ENCODE assay signal across 18 cellular contexts in genomic region chr3:174242311-174243041, GRCh38.
"Had no signal": no experiment of that assay in that cellular context is flagged by ENCODE, and none has a peak within 500 bp of the region (broad histone marks: within the 10 kb centered on the region; RNA-seq: fewer than 3 reads in every experiment).

No MANE protein-coding gene starts in this region.

- H3K9me3 Mint-ChIP-seq: natural killer cell treated with Interleukin-12 subunit alpha and Interleukin-12 subunit beta and Interleukin-15 and Interleukin-18, amount 100 ng/mL, for 72 hours had no signal

- H3K27me3 Mint-ChIP-seq: activated CD4-positive, alpha-beta memory T cell treated with anti-CD3 and anti-CD28 coated beads for 36 hours; activated CD4-positive, alpha-beta T cell treated with anti-CD3 and anti-CD28 coated beads for 36 hours; activated CD8-positive, alpha-beta memory T cell treated with anti-CD3 and anti-CD28 coated beads, Interleukin-2, amount 10 ng/mL, durations not matched to agents 7 days and 5 days; activated naive CD4-positive, alpha-beta T cell treated with anti-CD3 and anti-CD28 coated beads, Interleukin-2, amount 10 ng/mL, durations not matched to agents 7 days and 5 days; memory B cell; natural killer cell treated with Interleukin-12 subunit alpha and Interleukin-12 subunit beta and Interleukin-15 and Interleukin-18, amount 100 ng/mL, for 72 hours; T-helper 17 cell had no signal

- DNase-seq: activated CD4-positive, alpha-beta memory T cell treated with anti-CD3 and anti-CD28 coated beads for 36 hours; activated CD4-positive, alpha-beta T cell treated with anti-CD3 and anti-CD28 coated beads for 36 hours; activated CD8-positive, alpha-beta memory T cell treated with anti-CD3 and anti-CD28 coated beads, Interleukin-2, amount 10 ng/mL, durations not matched to agents 7 days and 5 days; activated naive CD4-positive, alpha-beta T cell treated with anti-CD3 and anti-CD28 coated beads, Interleukin-2, amount 10 ng/mL, durations not matched to agents 7 days and 5 days; activated T-cell treated with anti-CD3 and anti-CD28 coated beads, Interleukin-2, amount 50 U/mL, for 1 hour; body of pancreas; central memory CD4-positive, alpha-beta T cell; colonic mucosa; islet precursor cell; left ventricle myocardium inferior; spleen; stimulated activated CD4-positive, alpha-beta T cell treated with anti-CD3 and anti-CD28 coated beads, Interleukin-1b, Interleukin-23, amount 100 ng/mL, for 48 hours; T-helper 17 cell; WERI-Rb-1 had no signal

- H3K4me1 Mint-ChIP-seq: activated CD4-positive, alpha-beta T cell treated with anti-CD3 and anti-CD28 coated beads for 36 hours; activated CD8-positive, alpha-beta memory T cell treated with anti-CD3 and anti-CD28 coated beads, Interleukin-2, amount 10 ng/mL, durations not matched to agents 7 days and 5 days; activated naive CD4-positive, alpha-beta T cell treated with anti-CD3 and anti-CD28 coated beads, Interleukin-2, amount 10 ng/mL, durations not matched to agents 7 days and 5 days; memory B cell; T-helper 17 cell had no signal

- H3K27me3 ChIP-seq: body of pancreas, colonic mucosa, esophagus muscularis mucosa, gastroesophageal sphincter, spleen had no signal

- H3K36me3 ChIP-seq: colonic mucosa, esophagus muscularis mucosa, gastroesophageal sphincter, left ventricle myocardium inferior, spleen, WERI-Rb-1 had no signal

- H3K9me3 ChIP-seq: body of pancreas, colonic mucosa, esophagus muscularis mucosa, gastroesophageal sphincter, left ventricle myocardium inferior had no signal

- H3K4me3 ChIP-seq: body of pancreas, colonic mucosa, esophagus muscularis mucosa, gastroesophageal sphincter, left ventricle myocardium inferior, spleen had no signal

- H3K4me1 ChIP-seq: body of pancreas, colonic mucosa, spleen had no signal

- H3K36me3 Mint-ChIP-seq: activated CD4-positive, alpha-beta memory T cell treated with anti-CD3 and anti-CD28 coated beads for 36 hours; activated CD8-positive, alpha-beta memory T cell treated with anti-CD3 and anti-CD28 coated beads, Interleukin-2, amount 10 ng/mL, durations not matched to agents 7 days and 5 days; activated naive CD4-positive, alpha-beta T cell treated with anti-CD3 and anti-CD28 coated beads, Interleukin-2, amount 10 ng/mL, durations not matched to agents 7 days and 5 days; memory B cell; natural killer cell treated with Interleukin-12 subunit alpha and Interleukin-12 subunit beta and Interleukin-15 and Interleukin-18, amount 100 ng/mL, for 72 hours had no signal

- H3K27ac Mint-ChIP-seq: activated CD4-positive, alpha-beta memory T cell treated with anti-CD3 and anti-CD28 coated beads for 36 hours; activated CD4-positive, alpha-beta T cell treated with anti-CD3 and anti-CD28 coated beads for 36 hours; activated CD8-positive, alpha-beta memory T cell treated with anti-CD3 and anti-CD28 coated beads, Interleukin-2, amount 10 ng/mL, durations not matched to agents 7 days and 5 days; activated naive CD4-positive, alpha-beta T cell treated with anti-CD3 and anti-CD28 coated beads, Interleukin-2, amount 10 ng/mL, durations not matched to agents 7 days and 5 days; memory B cell; natural killer cell treated with Interleukin-12 subunit alpha and Interleukin-12 subunit beta and Interleukin-15 and Interleukin-18, amount 100 ng/mL, for 72 hours; T-helper 17 cell had no signal

- H3K27ac ChIP-seq: body of pancreas, colonic mucosa, left ventricle myocardium inferior, spleen, WERI-Rb-1 had no signal

- H3K4me3 Mint-ChIP-seq: activated CD4-positive, alpha-beta memory T cell treated with anti-CD3 and anti-CD28 coated beads for 36 hours; activated CD4-positive, alpha-beta T cell treated with anti-CD3 and anti-CD28 coated beads for 36 hours; activated CD8-positive, alpha-beta memory T cell treated with anti-CD3 and anti-CD28 coated beads, Interleukin-2, amount 10 ng/mL, durations not matched to agents 7 days and 5 days; activated naive CD4-positive, alpha-beta T cell treated with anti-CD3 and anti-CD28 coated beads, Interleukin-2, amount 10 ng/mL, durations not matched to agents 7 days and 5 days; memory B cell; natural killer cell treated with Interleukin-12 subunit alpha and Interleukin-12 subunit beta and Interleukin-15 and Interleukin-18, amount 100 ng/mL, for 72 hours; T-helper 17 cell had no signal
